ENCODE assay signal across 1 cellular context in genomic region chr7:100585511-100586265, GRCh38.
TF ChIP-seq lines count a peak whose summit lies in the region.

Gene LRCH4, minus strand, starts transcription at chr7:100586129. Its CDS starts 29 bp downstream, at chr7:100586100.

TF ChIP-seq in HepG2, 621 proteins besides CTCF, POLR2A, EP300 and RAD21 (continued from another document and continues in another):
- TF ChIP-seq KIAA2018 (CRISPR knock-in tag; IDR thresholded peaks at IDR 0.05; ENCODE audit: borderline replicate concordance) (no peak), SSRP1 (CRISPR knock-in tag; IDR thresholded peaks at IDR 0.05) (no peak), ZBTB7A (CRISPR knock-in tag; IDR thresholded peaks at IDR 0.05) (no peak), ZNF335 (CRISPR knock-in tag; IDR thresholded peaks at IDR 0.05) (peak; percentile 40; the same call in 1 of the 2 replicates), ZFP90 (CRISPR knock-in tag; IDR thresholded peaks at IDR 0.05; ENCODE audit: borderline replicate concordance) (no peak), FLYWCH1 (CRISPR knock-in tag; IDR thresholded peaks at IDR 0.05) (0 out of 2 replicates have a peak, but pooled peaks have one; percentile 16), ARID2 (CRISPR knock-in tag; IDR thresholded peaks at IDR 0.05; ENCODE audit: borderline replicate concordance) (no peak), MYC (CRISPR knock-in tag; IDR thresholded peaks at IDR 0.05; ENCODE audit: borderline replicate concordance) (peak; percentile 32; the same call in 1 of the 2 replicates), HOXD1 (CRISPR knock-in tag; IDR thresholded peaks at IDR 0.05) (0 out of 2 replicates have a peak, but pooled peaks have one; percentile 58), PHF8 (CRISPR knock-in tag; IDR thresholded peaks at IDR 0.05) (peak; percentile 73), ZNF513 (CRISPR knock-in tag; conservative IDR thresholded peaks at IDR 0.05) (no peak), MIER2 (CRISPR knock-in tag; IDR thresholded peaks at IDR 0.05) (no peak), PATZ1 (CRISPR knock-in tag; IDR thresholded peaks at IDR 0.05) (peak; percentile 63), PLRG1 (conservative IDR thresholded peaks at IDR 0.05) (no peak), TFE3 (CRISPR knock-in tag; IDR thresholded peaks at IDR 0.05) (peak; percentile 34; the same call in 1 of the 2 replicates), ZNF331 (CRISPR knock-in tag; IDR thresholded peaks at IDR 0.05) (peak; percentile 70; the same call in 1 of the 2 replicates), ZNF543 (CRISPR knock-in tag; IDR thresholded peaks at IDR 0.05) (peak; percentile 83), MAZ (IDR thresholded peaks at IDR 0.05; ENCODE audit: borderline replicate concordance, low read depth, low read length) (peak; percentile 93), MAZ (CRISPR knock-in tag; IDR thresholded peaks at IDR 0.05; ENCODE audit: low read depth) (peak; percentile 97), STAT5B (CRISPR knock-in tag; IDR thresholded peaks at IDR 0.05) (no peak), ZNF589 (CRISPR knock-in tag; conservative IDR thresholded peaks at IDR 0.05) (no peak), RFXAP (CRISPR knock-in tag; IDR thresholded peaks at IDR 0.05; ENCODE audit: borderline replicate concordance) (no peak), ZNF747 (CRISPR knock-in tag; IDR thresholded peaks at IDR 0.05; ENCODE audit: borderline replicate concordance) (peak; percentile 49; the same call in 1 of the 2 replicates), NFRKB (IDR thresholded peaks at IDR 0.05) (no peak), RXRB (CRISPR knock-in tag; IDR thresholded peaks at IDR 0.05; ENCODE audit: borderline replicate concordance) (peak; percentile 69), REST (IDR thresholded peaks at IDR 0.05; ENCODE audit: borderline replicate concordance in 1 of 2, low read depth in 1 of 2, low read length in 2 of 2) (peak in 1 of 2 experiments; percentile 72; a peak in 1 of 4 replicates), SPEN (CRISPR knock-in tag; IDR thresholded peaks at IDR 0.05; ENCODE audit: low read depth) (peak; percentile 89), MXD4 (CRISPR knock-in tag; IDR thresholded peaks at IDR 0.05) (peak; percentile 81), THRA (CRISPR knock-in tag; IDR thresholded peaks at IDR 0.05; ENCODE audit: borderline replicate concordance) (peak; percentile 37; the same call in 1 of the 2 replicates), TBP (CRISPR knock-in tag; IDR thresholded peaks at IDR 0.05) (no peak), ZNF607 (CRISPR knock-in tag; IDR thresholded peaks at IDR 0.05; ENCODE audit: borderline replicate concordance) (peak; percentile 83; the same call in 1 of the 2 replicates), ZNF619 (CRISPR knock-in tag; IDR thresholded peaks at IDR 0.05) (peak; percentile 92), NBN (conservative IDR thresholded peaks at IDR 0.05) (no peak), ZNF546 (CRISPR knock-in tag; conservative IDR thresholded peaks at IDR 0.05) (0 out of 2 replicates have a peak, but pooled peaks have one; percentile 43), THAP8 (CRISPR knock-in tag; IDR thresholded peaks at IDR 0.05; ENCODE audit: borderline replicate concordance) (no peak; the same call in 1 of the 2 replicates), PCBP2 (optimal IDR thresholded peaks at IDR 0.05; ENCODE audit: low read depth, low read length, poor library complexity, severe bottlenecking) (no peak), ZFP41 (CRISPR knock-in tag; IDR thresholded peaks at IDR 0.05; ENCODE audit: borderline replicate concordance) (no peak), ZNF674 (CRISPR knock-in tag; IDR thresholded peaks at IDR 0.05; ENCODE audit: low read depth) (0 out of 2 replicates have a peak, but pooled peaks have one; percentile 31), SAP130 (CRISPR knock-in tag; IDR thresholded peaks at IDR 0.05; ENCODE audit: low read depth) (peak; percentile 89; the same call in 1 of the 2 replicates), ZNF207 (IDR thresholded peaks at IDR 0.05; ENCODE audit: borderline replicate concordance) (no peak), ZNF777 (CRISPR knock-in tag; IDR thresholded peaks at IDR 0.05) (peak; percentile 41; the same call in 1 of the 2 replicates), ZNF530 (CRISPR knock-in tag; IDR thresholded peaks at IDR 0.05; ENCODE audit: low read depth) (no peak), ZFP82 (CRISPR knock-in tag; IDR thresholded peaks at IDR 0.05; ENCODE audit: borderline replicate concordance) (no peak), POLR2AphosphoS5 (IDR thresholded peaks at IDR 0.05; ENCODE audit: low read depth, low read length) (peak; percentile 75), EED (CRISPR knock-in tag; IDR thresholded peaks at IDR 0.05) (0 out of 2 replicates have a peak, but pooled peaks have one; percentile 52), SRY (CRISPR knock-in tag; IDR thresholded peaks at IDR 0.05) (peak; percentile 57; the same call in 1 of the 2 replicates)
